Comparison of ENCODE assay signal across 20 cellular contexts in the genomic region with DNA sequence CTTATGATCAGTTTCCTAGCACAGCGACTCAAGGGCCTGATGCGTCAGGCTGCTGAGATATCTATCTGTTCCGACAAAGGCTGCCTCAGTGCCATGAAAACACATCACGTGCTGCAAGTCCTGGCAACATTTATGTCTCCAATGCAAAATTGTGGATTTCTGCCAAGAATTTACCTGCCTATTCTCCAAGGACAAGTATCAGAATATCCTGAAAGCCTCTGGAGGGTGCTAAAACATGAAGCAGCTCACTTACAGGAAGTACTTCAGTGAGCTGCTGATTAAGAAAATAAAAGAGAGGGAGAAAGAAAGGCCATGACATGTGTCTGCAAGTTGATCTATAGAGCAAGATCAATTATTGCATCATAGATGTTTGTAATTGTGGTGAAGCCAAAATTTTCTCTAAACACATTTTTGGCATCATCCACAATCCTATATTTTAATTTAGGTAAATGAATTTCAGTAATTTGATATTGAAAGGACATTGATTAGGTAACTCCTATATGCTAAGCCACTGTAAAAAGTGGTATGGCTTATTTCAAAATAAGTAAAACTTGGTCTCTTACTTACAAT. TPM values are rescaled to one million over a fixed set of nuclear protein-coding genes. Genes with fewer than 3 reads are reported as not detected.
DNase-seq lines count a peak whose midpoint lies in the region; ATAC-seq, FAIRE-seq and TF ChIP-seq lines count a peak whose summit lies in the region.
"Had no signal": no experiment of that assay in that cellular context is flagged by ENCODE, and none has a peak within 500 bp of the region (broad histone marks: within the 10 kb centered on the region; RNA-seq: fewer than 3 reads in every experiment).

No MANE protein-coding gene starts in this region.

- intact Hi-C loops in IMR-90 (cut with micrococcal nuclease) = no loop called here

- no peak overlapping the region for H3K14ac ChIP-seq in IMR-90 (replicated peaks; ENCODE audit: low read depth, low read length)

- no peak for TF ChIP-seq RAD21 in IMR-90 (IDR thresholded peaks at IDR 0.05; ENCODE audit: low read length)

- dilution Hi-C loops in IMR-90 (cut with HindIII; ENCODE audit: low sequenced_read_pairs, unreplicated experiment) (no loop called here), keratinocyte (cut with MboI; ENCODE audit: extremely low pct_ligation_motif_present, low sequenced_read_pairs) (no loop called here)

- no peak overlapping the region for H2BK20ac ChIP-seq in IMR-90 (ENCODE audit: low read depth, low read length)

- H2AFZ ChIP-seq in IMR-90 (replicated peaks; ENCODE audit: low read length, poor library complexity) (no peak overlapping the region), keratinocyte (ENCODE audit: control insufficient read depth, low read length) (no peak overlapping the region)

- no peak for ATAC-seq in IMR-90 (ENCODE audit: low read depth)
- ATAC-seq in GM21367 (IDR thresholded peaks at IDR 0.05; ENCODE audit: unreplicated experiment) = no peak
- ATAC-seq in HG03095 (IDR thresholded peaks at IDR 0.05; ENCODE audit: unreplicated experiment) = no peak

- H2AK9ac ChIP-seq in IMR-90 (replicated peaks; ENCODE audit: low read depth, low read length, poor library complexity) = no peak overlapping the region

- H3K79me1 ChIP-seq in IMR-90 (ENCODE audit: low read depth in 1 of 2, low read length in 2 of 2) = no peaks in the 10 kb centered on the region

- H3K9me3 ChIP-seq in IMR-90 (ENCODE audit: control insufficient read depth, insufficient read depth, low read length) = peaks cover 4% of the 10 kb centered on the region
- no peaks in the 10 kb centered on the region for H3K9me3 ChIP-seq in keratinocyte (ENCODE audit: control insufficient read depth, low read depth, low read length)

- no peak overlapping the region for H4K8ac ChIP-seq in IMR-90 (ENCODE audit: low read depth in 2 of 2, low read length in 2 of 2)

- H3K4ac ChIP-seq in IMR-90 (ENCODE audit: low read depth, low read length) = no peak overlapping the region

- H4K20me1 ChIP-seq in IMR-90 (ENCODE audit: insufficient read depth, low read length) = no peaks in the 10 kb centered on the region
- H4K20me1 ChIP-seq in keratinocyte (ENCODE audit: control insufficient read depth, extremely low read depth, insufficient read depth, low read length) = no peaks in the 10 kb centered on the region

- no peak overlapping the region for H2BK120ac ChIP-seq in IMR-90 (ENCODE audit: low read depth, low read length)

- no peak overlapping the region for H3K23ac ChIP-seq in IMR-90 (ENCODE audit: low read depth, low read length)

- H3K27me3 ChIP-seq in IMR-90 (ENCODE audit: control insufficient read depth, insufficient read depth, low read length) = peaks cover 2% of the 10 kb centered on the region
- H3K27me3 ChIP-seq in keratinocyte (ENCODE audit: control insufficient read depth, extremely low read depth, insufficient read depth, low read length) = no peaks in the 10 kb centered on the region

- H3K79me2 ChIP-seq in keratinocyte (ENCODE audit: control insufficient read depth, insufficient read depth, low read length) = no peaks in the 10 kb centered on the region

- no peak overlapping the region for H3K9ac ChIP-seq in IMR-90 (ENCODE audit: low read depth, low read length)
- no peak overlapping the region for H3K9ac ChIP-seq in keratinocyte (ENCODE audit: control insufficient read depth, extremely low read depth, insufficient read depth, low read length)

- no peaks in the 10 kb centered on the region for H3K36me3 ChIP-seq in IMR-90 (ENCODE audit: control insufficient read depth, insufficient read depth, low read length)
- H3K36me3 ChIP-seq in keratinocyte (ENCODE audit: control insufficient read depth in 2 of 2, extremely low read depth in 1 of 2, insufficient read depth in 2 of 2, low read length in 2 of 2) = no peaks in the 10 kb centered on the region
- H3K36me3 ChIP-seq: WERI-Rb-1 had no signal

- in situ Hi-C loops in IMR-90 (cut with MboI; ENCODE audit: low sequenced_read_pairs) = no loop called here

- H3K4me1 ChIP-seq in IMR-90 (ENCODE audit: control insufficient read depth, insufficient read depth, low read length) (no peaks in the 10 kb centered on the region), keratinocyte (ENCODE audit: control insufficient read depth, extremely low read depth, insufficient read depth, low read length) (peaks cover 8% of the 10 kb centered on the region)

- CTCF ChIA-PET in IMR-90 (lab: Yijun Ruan, JAX) = no interaction called here

- no peak overlapping the region for H3K56ac ChIP-seq in IMR-90 (ENCODE audit: extremely low read depth, insufficient read depth, low read length)

- no peak for TF ChIP-seq POLR2A in IMR-90 (IDR thresholded peaks at IDR 0.05; ENCODE audit: low read depth, low read length)

- DNase-seq in DMS153 treated with DMSO at 0.1 percent for 48 hours (lab: John Stamatoyannopoulos, UW; ENCODE audit: unreplicated experiment) = peak; percentile 97
- DNase-seq in IMR-90 = no peak
- DNase-seq in NCI-H69 (lab: John Stamatoyannopoulos, UW) = peak; percentile 88
- peak; percentile 90 for DNase-seq in keratinocyte (ENCODE audit: low read depth, low spot score)
- DNase-seq in activated T-cell treated with anti-CD3 and anti-CD28 coated beads, Interleukin-2, amount 50 U/mL, for 48 hours = no peak
- DNase-seq: activated CD4-positive, alpha-beta memory T cell treated with anti-CD3 and anti-CD28 coated beads, Interleukin-2, amount 10 ng/mL, durations not matched to agents 7 days and 5 days; activated naive CD4-positive, alpha-beta T cell treated with anti-CD3 and anti-CD28 coated beads, Interleukin-2, amount 10 ng/mL, durations not matched to agents 7 days and 5 days; CD4-positive, alpha-beta memory T cell; effector CD8-positive, alpha-beta T cell; head of caudate nucleus; Karpas-422; NCI-H146; NCI-H526; nucleus accumbens; stimulated activated CD4-positive, alpha-beta T cell treated with anti-CD3 and anti-CD28 coated beads, Interleukin-12 subunit alpha, Interleukin-12 subunit beta, amount 100 ng/mL, for 4 hours; T-helper 2 cell; WERI-Rb-1 had no signal

- H4K91ac ChIP-seq in IMR-90 (ENCODE audit: insufficient read depth, low read depth, low read length) = no peak overlapping the region

- H2AK5ac ChIP-seq in IMR-90 (ENCODE audit: low read depth, low read length) = no peak overlapping the region

- no peak overlapping the region for H2BK15ac ChIP-seq in IMR-90 (ENCODE audit: low read depth, low read length)

- no peak overlapping the region for H3K4me2 ChIP-seq in IMR-90 (ENCODE audit: low read depth, low read length)
- no peak overlapping the region for H3K4me2 ChIP-seq in keratinocyte (ENCODE audit: control insufficient read depth, extremely low read depth, insufficient read depth, low read depth, low read length)

- H3K9me1 ChIP-seq in IMR-90 (ENCODE audit: insufficient read depth, low read length) (no peaks in the 10 kb centered on the region), keratinocyte (ENCODE audit: control insufficient read depth, extremely low read depth, insufficient read depth, low read length) (no peaks in the 10 kb centered on the region)

- no TSS peak for BruUV-seq in IMR-90 (replicated peaks; lab: Mats Ljungman, UMichigan)

- POLR2A ChIA-PET in IMR-90 (lab: Charles Lee; ENCODE audit: unreplicated experiment) = no interaction called here

- H4K5ac ChIP-seq in IMR-90 (ENCODE audit: low read depth, low read length) = no peak overlapping the region

- no peak overlapping the region for H2BK5ac ChIP-seq in IMR-90 (ENCODE audit: low read depth, low read length, poor library complexity, severe bottlenecking)

- no peak overlapping the region for H3K18ac ChIP-seq in IMR-90 (ENCODE audit: low read depth, low read length)

- WGBS in IMR-90 (ENCODE audit: extremely low coverage in 2 of 2, insufficient read length in 1 of 2), 2 experiments = 74% methylated on average over 4 of the region's 4 CpGs; no CpG with 5 or more reads in 1 of the 2 experiments

- no peak overlapping the region for H3K4me3 ChIP-seq in IMR-90 (ENCODE audit: insufficient read depth, low read depth, low read length)
- no peak overlapping the region for H3K4me3 ChIP-seq in keratinocyte (ENCODE audit: control insufficient read depth in 2 of 3, extremely low read depth in 1 of 3, insufficient read depth in 2 of 3, low read depth in 1 of 3, low read length in 3 of 3)

- peak; percentile 85 for FAIRE-seq in keratinocyte (lab: Jason Lieb, UNC)
- FAIRE-seq: astrocyte had no signal

- H3K27ac ChIP-seq in IMR-90 (ENCODE audit: insufficient read depth, low read length) = no peak overlapping the region
- no peak overlapping the region for H3K27ac ChIP-seq in keratinocyte (ENCODE audit: control insufficient read depth, insufficient read depth, low read length)
- H3K27ac ChIP-seq: WERI-Rb-1 had no signal

- no peak for TF ChIP-seq CTCF in IMR-90 (conservative IDR thresholded peaks at IDR 0.05; ENCODE audit: low read depth, low read length)
- TF ChIP-seq CTCF in keratinocyte (optimal IDR thresholded peaks at IDR 0.05 in 1 of 3, IDR thresholded peaks at IDR 0.05 in 1 of 3, conservative IDR thresholded peaks at IDR 0.05 in 1 of 3; ENCODE audit: extremely low read depth in 1 of 3, insufficient read depth in 2 of 3, low read length in 3 of 3) = peak in 2 of 3 experiments; percentile 2 to 28

TF ChIP-seq in IMR-90, 13 proteins besides CTCF, POLR2A, EP300 and RAD21:
- TF ChIP-seq BHLHE40 (IDR thresholded peaks at IDR 0.05; ENCODE audit: low read depth, low read length) (no peak), CEBPB (IDR thresholded peaks at IDR 0.05; ENCODE audit: low read depth, low read length) (peak; percentile 77)

RNA-seq across cellular contexts. Expression of a gene that starts 25.8 kb away (rescaled TPM):
- total RNA-seq in IMR-90 (2012; rRNA removed) = 19.7 and 20.0 TPM in 2 replicates
- polyA plus RNA-seq in IMR-90 (2012; rRNA removed) (71.7 and 75.6 TPM in 2 replicates), keratinocyte (55.7 to 81.8 TPM (median 69.1 TPM) in 3 replicates)
- polyA plus RNA-seq in IMR-90 (2012; cell fraction: cytosol; rRNA removed) = 33.6 and 78.1 TPM in 2 replicates
- 167 and 172 TPM in 2 replicates for polyA plus RNA-seq in IMR-90 (2012; cell fraction: nucleus; rRNA removed; ENCODE audit: low replicate concordance)
- 35.9 TPM for polyA plus RNA-seq in keratinocyte (2011; ENCODE audit: low read depth)
- polyA plus RNA-seq in keratinocyte (2011; cell fraction: cytosol; rRNA removed) = 25.4 and 40.6 TPM in 2 replicates
- polyA plus RNA-seq in keratinocyte (2011; cell fraction: nucleus; rRNA removed) = 274 and 296 TPM in 2 replicates
- 47.0 and 102 TPM in 2 replicates for polyA plus RNA-seq in keratinocyte (2012; ENCODE audit: low replicate concordance)
- polyA minus RNA-seq in keratinocyte = 20.0 to 45.0 TPM (median 36.4 TPM) in 3 replicates
- 42.8 TPM for polyA minus RNA-seq in keratinocyte (2011; cell fraction: cytosol; rRNA and poly(A)+ RNA removed)
- 129 and 153 TPM in 2 replicates for polyA minus RNA-seq in keratinocyte (2011; cell fraction: nucleus; rRNA and poly(A)+ RNA removed)

Comparison
In these comparisons a context has a peak if more than half of its experiments do, and no peak if none do; other contexts are left out.
1. DNase-seq: peak in DMS153 treated with DMSO at 0.1 percent for 48 hours (single experiment), NCI-H69 (single experiment) and keratinocyte (single experiment); none in IMR-90 (single experiment) and activated T-cell treated with anti-CD3 and anti-CD28 coated beads, Interleukin-2, amount 50 U/mL, for 48 hours (0 of 2).